17 cellular contexts compared by ENCODE assay signal in the genomic region with DNA sequence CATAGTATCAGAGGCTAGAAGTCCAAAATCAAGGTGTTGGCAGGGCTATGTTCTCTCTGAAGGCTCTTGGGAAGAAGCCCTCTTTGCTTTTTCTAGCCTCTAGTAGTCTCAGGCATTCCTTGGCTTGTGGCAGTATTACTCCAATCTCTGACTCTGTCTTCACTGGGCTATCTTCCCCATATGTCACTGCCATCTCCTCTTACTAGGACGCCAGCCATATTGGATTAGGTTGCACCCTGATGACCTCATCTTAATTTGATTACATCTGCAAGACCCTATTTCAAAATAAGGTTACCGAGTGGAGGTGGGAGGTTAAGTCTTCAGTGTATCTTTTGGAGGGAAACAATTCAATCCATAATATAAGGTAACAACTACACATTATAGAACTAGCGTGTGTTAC. TPM values are rescaled to one million over a fixed set of nuclear protein-coding genes. Genes with fewer than 3 reads are reported as not detected.
DNase-seq lines count a peak whose midpoint lies in the region; ATAC-seq, FAIRE-seq and TF ChIP-seq lines count a peak whose summit lies in the region.
"Had no signal": no experiment of that assay in that cellular context is flagged by ENCODE, and none has a peak within 500 bp of the region (broad histone marks: within the 10 kb centered on the region; RNA-seq: fewer than 3 reads in every experiment).

No MANE protein-coding gene starts in this region.

- no peak for ATAC-seq in stimulated activated naive CD8-positive, alpha-beta T cell treated with anti-CD3 and anti-CD28 coated beads, Interleukin-15, amount 100 ng/mL, for 72 hours
- no peak for ATAC-seq in stimulated activated naive CD8-positive, alpha-beta T cell treated with anti-CD3 and anti-CD28 coated beads, Interleukin-15, Interleukin-2, amounts not matched to agents 100 U/mL and 50 U/mL, for 24 hours
- no peak for ATAC-seq in activated naive CD8-positive, alpha-beta T cell treated with anti-CD3 and anti-CD28 coated beads, Interleukin-2, amount 50 U/mL, for 24 hours
- no peak for ATAC-seq in HG02588 (IDR thresholded peaks at IDR 0.05; ENCODE audit: unreplicated experiment)
- ATAC-seq: pancreas had no signal

- no peak overlapping the region for H3K9ac ChIP-seq in OCI-LY1 (ENCODE audit: low read length)
- no peak overlapping the region for H3K9ac ChIP-seq in colonic mucosa (ENCODE audit: low read depth in 2 of 2, low read length in 2 of 2)
- H3K9ac ChIP-seq: SK-N-SH had no signal

- H3K9me3 Mint-ChIP-seq in stimulated activated naive CD8-positive, alpha-beta T cell treated with anti-CD3 and anti-CD28 coated beads, Interleukin-15, amount 100 ng/mL, for 72 hours = peaks cover 13 to 23% of the 10 kb centered on the region in 2 donors
- peaks cover 18% of the 10 kb centered on the region for H3K9me3 Mint-ChIP-seq in activated naive CD8-positive, alpha-beta T cell treated with anti-CD3 and anti-CD28 coated beads, Interleukin-2, amount 50 U/mL, for 24 hours

- no peaks in the 10 kb centered on the region for H3F3A ChIP-seq in OCI-LY1 (ENCODE audit: insufficient read depth, low read length)

- H3K27me3 ChIP-seq in OCI-LY1 (ENCODE audit: insufficient read depth, low read length) (no peaks in the 10 kb centered on the region), tibial artery (no peaks in the 10 kb centered on the region), colonic mucosa (no peaks in the 10 kb centered on the region)
- H3K27me3 ChIP-seq: BE2C, uterus had no signal

- H4K20me1 ChIP-seq in OCI-LY1 (ENCODE audit: insufficient read depth, low read length) = no peaks in the 10 kb centered on the region

- peaks cover 26% of the 10 kb centered on the region for H3K4me1 Mint-ChIP-seq in stimulated activated naive CD8-positive, alpha-beta T cell treated with anti-CD3 and anti-CD28 coated beads, Interleukin-15, amount 100 ng/mL, for 72 hours
- peaks cover 17% of the 10 kb centered on the region for H3K4me1 Mint-ChIP-seq in activated naive CD8-positive, alpha-beta T cell treated with anti-CD3 and anti-CD28 coated beads, Interleukin-2, amount 50 U/mL, for 24 hours

- no peaks in the 10 kb centered on the region for H3K9me2 ChIP-seq in OCI-LY1 (ENCODE audit: low read depth, low read length)
- H3K9me2 ChIP-seq: SK-N-SH had no signal

- H3K36me3 Mint-ChIP-seq in activated naive CD8-positive, alpha-beta T cell treated with anti-CD3 and anti-CD28 coated beads, Interleukin-2, amount 50 U/mL, for 24 hours (ENCODE audit: low read depth) = no peaks in the 10 kb centered on the region

- TF ChIP-seq CTCF in OCI-LY1 (IDR thresholded peaks at IDR 0.05; ENCODE audit: low read length) (no peak), tibial artery (IDR thresholded peaks at IDR 0.05) (no peak), colonic mucosa (IDR thresholded peaks at IDR 0.05) (no peak)

- H3K27ac ChIP-seq in OCI-LY1 (ENCODE audit: low read depth, low read length, poor library complexity, severe bottlenecking) (peak overlapping the region; percentile 20), tibial artery (no peak overlapping the region), colonic mucosa (no peak overlapping the region)
- H3K27ac ChIP-seq: pancreas, uterus had no signal

- peak overlapping the region; percentile 44; the same call in 1 of the 2 replicates for H2AFZ ChIP-seq in OCI-LY1 (ENCODE audit: low read length)

- H3K4me1 ChIP-seq in OCI-LY1 (ENCODE audit: insufficient read depth, low read length, severe bottlenecking) = peaks cover 8% of the 10 kb centered on the region
- peaks cover 0 to 12% (median 4%) of the 10 kb centered on the region in 4 donors for H3K4me1 ChIP-seq in tibial artery
- H3K4me1 ChIP-seq in colonic mucosa = no peaks in the 10 kb centered on the region
- H3K4me1 ChIP-seq: BE2C, pancreas, uterus had no signal

- H3K9me3 ChIP-seq in OCI-LY1 (ENCODE audit: low read length) (0 out of 2 replicates have a peak, but pooled peaks cover 2% of the 10 kb centered on the region), tibial artery (no peaks in the 10 kb centered on the region), colonic mucosa (no peaks in the 10 kb centered on the region)
- H3K9me3 ChIP-seq: BE2C, pancreas, uterus had no signal

- peak overlapping the region; percentile 29 to 66 for H3K27ac Mint-ChIP-seq in stimulated activated naive CD8-positive, alpha-beta T cell treated with anti-CD3 and anti-CD28 coated beads, Interleukin-15, amount 100 ng/mL, for 72 hours
- H3K27ac Mint-ChIP-seq in activated naive CD8-positive, alpha-beta T cell treated with anti-CD3 and anti-CD28 coated beads, Interleukin-2, amount 50 U/mL, for 24 hours = peak overlapping the region; percentile 10

- no peak for FAIRE-seq in HTR-8/SVneo (lab: Jason Lieb, UNC)
- FAIRE-seq: pancreas, TTC549 had no signal

- H3K36me3 ChIP-seq in OCI-LY1 (ENCODE audit: insufficient read depth, low read length) (no peaks in the 10 kb centered on the region), tibial artery (no peaks in the 10 kb centered on the region), colonic mucosa (no peaks in the 10 kb centered on the region)
- H3K36me3 ChIP-seq: BE2C, pancreas, uterus had no signal

- H3K4me3 ChIP-seq in OCI-LY1 (ENCODE audit: low read depth, low read length, poor library complexity, severe bottlenecking) (no peak overlapping the region), tibial artery (no peak overlapping the region), colonic mucosa (no peak overlapping the region)
- H3K4me3 ChIP-seq: pancreas, uterus had no signal

- H3K4me2 ChIP-seq in OCI-LY1 (ENCODE audit: low read length) = peak overlapping the region; percentile 35; the same call in 1 of the 2 replicates

- no peak for DNase-seq in stimulated activated naive CD8-positive, alpha-beta T cell treated with anti-CD3 and anti-CD28 coated beads, Interleukin-15, amount 100 ng/mL, for 72 hours
- no peak for DNase-seq in stimulated activated naive CD8-positive, alpha-beta T cell treated with anti-CD3 and anti-CD28 coated beads, Interleukin-15, Interleukin-2, amounts not matched to agents 100 U/mL and 50 U/mL, for 24 hours
- DNase-seq in activated naive CD8-positive, alpha-beta T cell treated with anti-CD3 and anti-CD28 coated beads, Interleukin-2, amount 50 U/mL, for 24 hours = no peak
- DNase-seq in tibial artery (no peak), colonic mucosa (no peak), HTR-8/SVneo (ENCODE audit: insufficient read length, low spot score) (no peak)
- DNase-seq: activated CD4-positive, alpha-beta T cell treated with anti-CD3 and anti-CD28 coated beads, Interleukin-2, amount 50 U/mL, for 48 hours; BE2C; cerebellar nuclear complex; NCI-H1436 treated with DMSO at 0.1 percent for 48 hours; pancreas; SK-N-SH; stimulated activated CD4-positive, alpha-beta T cell treated with anti-CD3 and anti-CD28 coated beads, Interleukin-2, amount 100 ng/mL, for 24 hours; uterus had no signal

- intact Hi-C loops in tibial artery (cut with DNase I; ENCODE audit: low total_unique reads) = no loop called here
- intact Hi-C loops in colonic mucosa (cut with DNase I) = no loop called here

- H3K79me2 ChIP-seq in OCI-LY1 (ENCODE audit: insufficient read depth, low read length) = no peaks in the 10 kb centered on the region

- no peaks in the 10 kb centered on the region for H3K27me3 Mint-ChIP-seq in stimulated activated naive CD8-positive, alpha-beta T cell treated with anti-CD3 and anti-CD28 coated beads, Interleukin-15, amount 100 ng/mL, for 72 hours
- no peaks in the 10 kb centered on the region for H3K27me3 Mint-ChIP-seq in activated naive CD8-positive, alpha-beta T cell treated with anti-CD3 and anti-CD28 coated beads, Interleukin-2, amount 50 U/mL, for 24 hours

- peak overlapping the region in 1 of 2 donors; percentile 2 for H3K4me3 Mint-ChIP-seq in stimulated activated naive CD8-positive, alpha-beta T cell treated with anti-CD3 and anti-CD28 coated beads, Interleukin-15, amount 100 ng/mL, for 72 hours
- no peak overlapping the region for H3K4me3 Mint-ChIP-seq in activated naive CD8-positive, alpha-beta T cell treated with anti-CD3 and anti-CD28 coated beads, Interleukin-2, amount 50 U/mL, for 24 hours

RNA-seq across cellular contexts. Expression of gene EBF1, which starts 21.3 kb away (rescaled TPM):
- total RNA-seq in colonic mucosa = 1 to 10 TPM; 1.5 to 4.8 TPM
